ENCODE assay signal across 1 cellular context in genomic region chr19:58439576-58440554, GRCh38.
A peak's percentile ranks its signal among the peaks of the same experiment; 100 is the strongest.
TF ChIP-seq lines count a peak whose summit lies in the region.

Gene ZNF132, minus strand, starts transcription at chr19:58440153. Its CDS starts 332 bp downstream, at chr19:58439821.

TF ChIP-seq in H1, 55 proteins besides CTCF, POLR2A, EP300 and RAD21 (continued from another document):
- TF ChIP-seq TAF1 (IDR thresholded peaks at IDR 0.05; ENCODE audit: low read depth, low read length), result peak; percentile 44; the same call in 1 of the 2 replicates
- no peak for TF ChIP-seq JUN (IDR thresholded peaks at IDR 0.05; ENCODE audit: low read depth, low read length)
- no peak for TF ChIP-seq CBX5 (IDR thresholded peaks at IDR 0.05; ENCODE audit: low read depth, low read length)
- TF ChIP-seq PHF8 (conservative IDR thresholded peaks at IDR 0.05; ENCODE audit: low read depth, low read length), result peak; percentile 79
- no peak for TF ChIP-seq ATF2 (IDR thresholded peaks at IDR 0.05; ENCODE audit: low read length)
- 0 out of 2 replicates have a peak, but pooled peaks have one; percentile 26 for TF ChIP-seq TBP (IDR thresholded peaks at IDR 0.05; ENCODE audit: low read depth, low read length)
- TF ChIP-seq CHD7 (IDR thresholded peaks at IDR 0.05; ENCODE audit: insufficient replicate concordance, low read length), result no peak
- no peak for TF ChIP-seq ATF3 (IDR thresholded peaks at IDR 0.05; ENCODE audit: insufficient read depth, low read depth, low read length)
- peak in 1 of 2 experiments; percentile 85; a peak in 1 of 4 replicates for TF ChIP-seq SIN3A (conservative IDR thresholded peaks at IDR 0.05 in 1 of 2, IDR thresholded peaks at IDR 0.05 in 1 of 2; ENCODE audit: low read depth in 1 of 2, low read length in 2 of 2)
- TF ChIP-seq BACH1 (IDR thresholded peaks at IDR 0.05; ENCODE audit: low read length), result no peak
- no peak for TF ChIP-seq NRF1 (IDR thresholded peaks at IDR 0.05; ENCODE audit: low read depth, low read length)
- no peak for TF ChIP-seq SRF (IDR thresholded peaks at IDR 0.05; ENCODE audit: low read depth, low read length)
- TF ChIP-seq CBX8 (IDR thresholded peaks at IDR 0.05; ENCODE audit: borderline replicate concordance, low read depth, low read length), result no peak
- no peak for TF ChIP-seq CHD2 (IDR thresholded peaks at IDR 0.05; ENCODE audit: low read length)
- TF ChIP-seq, protein P1, sequence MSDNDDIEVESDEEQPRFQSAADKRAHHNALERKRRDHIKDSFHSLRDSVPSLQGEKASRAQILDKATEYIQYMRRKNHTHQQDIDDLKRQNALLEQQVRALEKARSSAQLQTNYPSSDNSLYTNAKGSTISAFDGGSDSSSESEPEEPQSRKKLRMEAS (IDR thresholded peaks at IDR 0.05), result peak; percentile 72; the same call in 1 of the 2 replicates
- no peak for TF ChIP-seq BCL11A (IDR thresholded peaks at IDR 0.05; ENCODE audit: low read depth in 2 of 2, low read length in 2 of 2)
- TF ChIP-seq USF2 (IDR thresholded peaks at IDR 0.05; ENCODE audit: low read length), result no peak
- TF ChIP-seq TEAD4 (IDR thresholded peaks at IDR 0.05; ENCODE audit: low read depth, low read length), result peak; percentile 50; the same call in 1 of the 2 replicates
- no peak for TF ChIP-seq CHD1 (IDR thresholded peaks at IDR 0.05; ENCODE audit: low read depth, low read length)
- TF ChIP-seq GTF2F1 (IDR thresholded peaks at IDR 0.05; ENCODE audit: borderline replicate concordance, low read depth, low read length), result no peak
- TF ChIP-seq SIRT6 (IDR thresholded peaks at IDR 0.05; ENCODE audit: low read length), result no peak
- peak; percentile 39; the same call in 1 of the 2 replicates for TF ChIP-seq CEBPB (IDR thresholded peaks at IDR 0.05; ENCODE audit: low read depth, low read length)
- TF ChIP-seq ASH2L (IDR thresholded peaks at IDR 0.05; ENCODE audit: low read length), result peak; percentile 51
- no peak for TF ChIP-seq BRCA1 (IDR thresholded peaks at IDR 0.05; ENCODE audit: low read depth, low read length)
- TF ChIP-seq RXRA (IDR thresholded peaks at IDR 0.05; ENCODE audit: insufficient read depth, low read depth, low read length), result no peak
- peak; percentile 96 for TF ChIP-seq YY1 (IDR thresholded peaks at IDR 0.05; ENCODE audit: low read depth, low read length)
- peak; percentile 83; the same call in 1 of the 2 replicates for TF ChIP-seq GABPA (IDR thresholded peaks at IDR 0.05; ENCODE audit: borderline replicate concordance, insufficient read depth, low read length)
- no peak for TF ChIP-seq EGR1 (IDR thresholded peaks at IDR 0.05; ENCODE audit: borderline replicate concordance, low read depth, low read length)
- no peak for TF ChIP-seq MAFK (IDR thresholded peaks at IDR 0.05; ENCODE audit: low read depth, low read length)
- TF ChIP-seq JUND (IDR thresholded peaks at IDR 0.05; ENCODE audit: low read length), result no peak
- no peak for TF ChIP-seq RBBP5 (IDR thresholded peaks at IDR 0.05; ENCODE audit: borderline replicate concordance, low read depth, low read length)
- no peak for TF ChIP-seq TAF7 (optimal IDR thresholded peaks at IDR 0.05; ENCODE audit: borderline replicate concordance, low read depth, low read length)
- no peak for TF ChIP-seq TCF12 (IDR thresholded peaks at IDR 0.05; ENCODE audit: low read depth, low read length)
- TF ChIP-seq E2F6 (IDR thresholded peaks at IDR 0.05), result peak; percentile 52
- no peak for TF ChIP-seq RNF2 (IDR thresholded peaks at IDR 0.05; ENCODE audit: borderline replicate concordance, low read depth, low read length, missing control alignments, poor library complexity, severe bottlenecking)
- TF ChIP-seq SP2 (IDR thresholded peaks at IDR 0.05; ENCODE audit: low read length), result peak; percentile 43; the same call in 1 of the 2 replicates
- TF ChIP-seq SUZ12 (IDR thresholded peaks at IDR 0.05; ENCODE audit: low read length), result no peak
- no peak for TF ChIP-seq KDM1A (IDR thresholded peaks at IDR 0.05; ENCODE audit: borderline replicate concordance, low read length)
- TF ChIP-seq ZNF274 (IDR thresholded peaks at IDR 0.05; ENCODE audit: borderline replicate concordance, extremely low read depth, low read length), result no peak
- TF ChIP-seq HDAC2 (IDR thresholded peaks at IDR 0.05; ENCODE audit: borderline replicate concordance in 1 of 2, low read depth in 2 of 2, low read length in 2 of 2), result no peak
- no peak for TF ChIP-seq NANOG (IDR thresholded peaks at IDR 0.05; ENCODE audit: insufficient read depth, low read depth, low read length, poor library complexity, severe bottlenecking)
- no peak for TF ChIP-seq SP4 (IDR thresholded peaks at IDR 0.05; ENCODE audit: low read length)
- TF ChIP-seq RFX5 (IDR thresholded peaks at IDR 0.05; ENCODE audit: borderline replicate concordance, low read depth, low read length), result no peak
- TF ChIP-seq EZH2 (IDR thresholded peaks at IDR 0.05; ENCODE audit: low read depth, low read length, severe bottlenecking), result no peak
- TF ChIP-seq POLR2AphosphoS5 (IDR thresholded peaks at IDR 0.05; ENCODE audit: low read depth, low read length), result 0 out of 2 replicates have a peak, but pooled peaks have one; percentile 11
- TF ChIP-seq CREB1 (IDR thresholded peaks at IDR 0.05), result peak; percentile 97
- no peak for TF ChIP-seq KDM5A (IDR thresholded peaks at IDR 0.05; ENCODE audit: low read length)
- peak; percentile 72 for TF ChIP-seq SIX5 (IDR thresholded peaks at IDR 0.05; ENCODE audit: low read depth, low read length)
- peak; percentile 70 for TF ChIP-seq KDM4A (IDR thresholded peaks at IDR 0.05; ENCODE audit: low read depth, low read length, severe bottlenecking)
- no peak for TF ChIP-seq HDAC6 (IDR thresholded peaks at IDR 0.05; ENCODE audit: low read depth, low read length)
- TF ChIP-seq FOSL1 (IDR thresholded peaks at IDR 0.05; ENCODE audit: insufficient read depth, low read depth, low read length), result no peak
- TF ChIP-seq CTBP2 (IDR thresholded peaks at IDR 0.05; ENCODE audit: borderline replicate concordance, insufficient read depth, insufficient read length, low read length), result no peak
